Comparison of ENCODE assay signal across 12 cellular contexts in genomic region chr2:215713393-215713792, GRCh38.
DNase-seq lines count a peak whose midpoint lies in the region; ATAC-seq and TF ChIP-seq lines count a peak whose summit lies in the region.
"Had no signal": no experiment of that assay in that cellular context is flagged by ENCODE, and none has a peak within 500 bp of the region (broad histone marks: within the 10 kb centered on the region; RNA-seq: fewer than 3 reads in every experiment).

No MANE protein-coding gene starts in this region.

- H3K79me2 ChIP-seq in GM23248 (ENCODE audit: insufficient read depth): no peaks in the 10 kb centered on the region

- in situ Hi-C loops in GM23248 (cut with MboI): no loop called here

- H2AFZ ChIP-seq in GM23248: 0 out of 2 replicates have a peak overlapping the region, but pooled peaks have one; percentile 2

- ATAC-seq in left lobe of liver (peak; percentile 76), GM21423 (IDR thresholded peaks at IDR 0.05; ENCODE audit: unreplicated experiment) (no peak), GM19351 (IDR thresholded peaks at IDR 0.05; ENCODE audit: unreplicated experiment) (no peak)
- ATAC-seq: naive thymus-derived CD4-positive, alpha-beta T cell had no signal

- TF ChIP-seq POLR2A in breast epithelium (IDR thresholded peaks at IDR 0.05): no peak

- no peaks in the 10 kb centered on the region for H3K9me3 ChIP-seq in GM23248 (ENCODE audit: low read depth)
- no peaks in the 10 kb centered on the region for H3K9me3 ChIP-seq in breast epithelium
- H3K9me3 ChIP-seq: adrenal gland, heart left ventricle had no signal

- no peak for TF ChIP-seq CTCF in breast epithelium (IDR thresholded peaks at IDR 0.05)

- peak overlapping the region; percentile 48 for H3K9ac ChIP-seq in GM23248

- H3K27me3 ChIP-seq in GM23248 (replicated peaks; ENCODE audit: insufficient read depth) (no peaks in the 10 kb centered on the region), breast epithelium (no peaks in the 10 kb centered on the region)
- H3K27me3 ChIP-seq: adrenal gland, heart left ventricle had no signal

- H4K20me1 ChIP-seq in GM23248 (ENCODE audit: insufficient read depth): no peaks in the 10 kb centered on the region

- no peaks in the 10 kb centered on the region for H3K9me2 ChIP-seq in GM23248 (ENCODE audit: insufficient read depth)

- H3K4me3 ChIP-seq in GM23248 (peak overlapping the region; percentile 26; the same call in 1 of the 2 replicates), breast epithelium (no peak overlapping the region)
- H3K4me3 ChIP-seq: adrenal gland, heart left ventricle had no signal

- peak; percentile 88 for DNase-seq in GM23248
- DNase-seq in breast epithelium (ENCODE audit: low spot score in 2 of 2): no peak
- no peak for DNase-seq in left lobe of liver (ENCODE audit: low spot score)
- DNase-seq in stromal cell of bone marrow (ENCODE audit: low read depth): peak; percentile 85
- no peak for DNase-seq in NCI-H1105 treated with DMSO at 0.1 percent for 48 hours (lab: John Stamatoyannopoulos, UW)
- no peak for DNase-seq in NCI-H774 (lab: John Stamatoyannopoulos, UW)
- DNase-seq: activated CD4-positive, alpha-beta memory T cell treated with anti-CD3 and anti-CD28 coated beads for 36 hours; adrenal gland; heart left ventricle; naive thymus-derived CD4-positive, alpha-beta T cell had no signal

- H3F3A ChIP-seq in GM23248 (ENCODE audit: insufficient read depth): peaks cover 79% of the 10 kb centered on the region

- intact Hi-C loops in breast epithelium (cut with DNase I; ENCODE audit: low total_unique reads): no loop called here

- peak overlapping the region; percentile 59 for H3K4me2 ChIP-seq in GM23248 (ENCODE audit: unreplicated experiment)

- peak overlapping the region; percentile 76 for H3K27ac ChIP-seq in GM23248
- H3K27ac ChIP-seq in breast epithelium: peak overlapping the region; percentile 20 to 28

- H3K4me1 ChIP-seq in GM23248 (ENCODE audit: insufficient read depth): peaks cover 61% of the 10 kb centered on the region
- H3K4me1 ChIP-seq in breast epithelium: no peaks in the 10 kb centered on the region

- H3K36me3 ChIP-seq in GM23248 (ENCODE audit: low read depth): no peaks in the 10 kb centered on the region
- no peaks in the 10 kb centered on the region for H3K36me3 ChIP-seq in breast epithelium
- H3K36me3 ChIP-seq: adrenal gland, heart left ventricle had no signal

Comparison
In these comparisons a context has a peak if more than half of its experiments do, and no peak if none do; other contexts are left out.
1. DNase-seq: peak in GM23248 (single experiment) and stromal cell of bone marrow (single experiment); none in breast epithelium (0 of 2), left lobe of liver (single experiment), NCI-H1105 treated with DMSO at 0.1 percent for 48 hours (single experiment) and NCI-H774 (single experiment).